Comparison of ENCODE assay signal across 35 cellular contexts in the genomic region with DNA sequence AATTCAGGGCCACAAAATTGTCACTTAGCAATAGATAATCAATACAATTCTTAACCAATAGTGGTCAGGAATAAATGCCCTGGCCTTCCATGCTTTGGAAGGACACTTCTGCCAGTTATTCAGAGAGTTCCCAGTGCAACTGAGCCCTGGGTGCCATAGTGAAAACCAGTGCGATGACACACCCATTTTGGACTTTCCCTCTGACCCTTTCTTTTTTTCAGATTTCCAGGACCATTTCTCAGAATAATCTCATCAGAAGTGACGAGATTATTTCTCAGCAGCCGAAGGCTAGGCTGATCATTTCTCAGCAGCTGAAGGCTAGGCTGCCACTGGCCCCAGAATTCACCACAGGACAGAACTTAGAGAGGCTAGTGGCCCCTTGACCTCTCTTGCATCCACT.
"Had no signal": no experiment of that assay in that cellular context is flagged by ENCODE, and none has a peak within 500 bp of the region (broad histone marks: within the 10 kb centered on the region; RNA-seq: fewer than 3 reads in every experiment).

No MANE protein-coding gene starts in this region.

- H3K9me3 ChIP-seq: MG63 had no signal

- H3K27me3 ChIP-seq: MG63 had no signal

- H3K4me2 ChIP-seq: KMS-11 had no signal

- H3K4me3 ChIP-seq: MG63 had no signal

- H3K9ac ChIP-seq: KMS-11 had no signal

- H3K36me3 ChIP-seq: MG63 had no signal

- H3K27ac ChIP-seq: KMS-11 had no signal

- DNase-seq: Karpas-422, Kasumi-1, MG63, MM.1S, MV-4-11, NCI-H1048, NCI-H1092, NCI-H1092 treated with DMSO at 0.1 percent for 48 hours, NCI-H1105, NCI-H1105 treated with DMSO at 0.1 percent for 48 hours, NCI-H1417, NCI-H1417 treated with DMSO at 0.1 percent for 48 hours, NCI-H1436, NCI-H1436 treated with DMSO at 0.1 percent for 48 hours, NCI-H146, NCI-H1694, NCI-H1694 treated with DMSO at 0.1 percent for 48 hours, NCI-H187, NCI-H187 treated with DMSO at 0.1 percent for 48 hours, NCI-H1930, NCI-H2029, NCI-H2029 treated with DMSO at 0.1 percent for 48 hours, NCI-H2081, NCI-H2081 treated with DMSO at 0.1 percent for 48 hours, NCI-H2107, NCI-H2171, NCI-H2171 treated with DMSO at 0.1 percent for 48 hours, NCI-H2227 treated with DMSO at 0.1 percent for 48 hours, NCI-H226, NCI-H345, NCI-H446, NCI-H446 treated with DMSO at 0.1 percent for 48 hours, NCI-H510A, NCI-H510A treated with DMSO at 0.1 percent for 48 hours had no signal
